Comparison of ENCODE assay signal across 9 cellular contexts in the genomic region with DNA sequence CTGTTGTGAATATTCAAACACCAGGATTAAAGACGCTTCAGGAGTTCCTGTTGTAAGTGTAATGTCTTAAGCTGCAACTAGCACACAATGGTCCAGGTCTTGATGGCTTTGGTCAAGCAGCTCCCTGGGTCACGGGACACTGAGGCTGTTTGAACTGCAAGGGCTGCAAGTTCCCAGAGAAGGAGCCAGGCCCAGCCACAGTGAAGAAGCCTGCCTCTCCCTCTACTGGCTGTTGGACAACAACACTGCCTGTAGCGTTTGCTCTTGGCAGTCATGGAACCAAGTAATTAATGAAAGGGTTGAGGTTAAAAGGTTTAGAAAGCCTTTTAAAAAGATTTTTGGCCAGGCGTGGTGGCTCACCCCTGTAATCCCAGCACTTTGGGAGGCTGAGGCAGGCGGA. TPM values are rescaled to one million over a fixed set of nuclear protein-coding genes. Genes with fewer than 3 reads are reported as not detected.
DNase-seq lines count a peak whose midpoint lies in the region; ATAC-seq and TF ChIP-seq lines count a peak whose summit lies in the region.
"Had no signal": no experiment of that assay in that cellular context is flagged by ENCODE, and none has a peak within 500 bp of the region (broad histone marks: within the 10 kb centered on the region; RNA-seq: fewer than 3 reads in every experiment).

No MANE protein-coding gene starts in this region.

- no peaks in the 10 kb centered on the region for H3K36me3 Mint-ChIP-seq in mesothelial cell of epicardium

- H3F3A ChIP-seq in GM23248 (ENCODE audit: insufficient read depth), result no peaks in the 10 kb centered on the region

- peaks cover 6% of the 10 kb centered on the region; the same call in 1 of the 2 replicates for H3K4me1 ChIP-seq in GM23248 (ENCODE audit: insufficient read depth)
- H3K4me1 ChIP-seq: tibial artery had no signal

- in situ Hi-C loops in GM23248 (cut with MboI), result loop anchor here (25.0 kb wide), 2 partner anchors 277 to 402 kb away; no protein-coding TSS in a partner anchor

- peak; percentile 67 for DNase-seq in GM23248
- peak; percentile 33 for DNase-seq in RKO (ENCODE audit: low spot score)
- peak; percentile 78 for DNase-seq in fibroblast of villous mesenchyme (ENCODE audit: low read depth)
- DNase-seq in retinal pigment epithelial cell (ENCODE audit: low read depth), result peak; percentile 60
- no peak for DNase-seq in mesothelial cell of epicardium (ENCODE audit: low spot score in 2 of 2, unreplicated experiment in 2 of 2)

- H3K27me3 Mint-ChIP-seq in mesothelial cell of epicardium (ENCODE audit: low read depth), result peaks cover 13% of the 10 kb centered on the region

- no peak overlapping the region for H3K27ac ChIP-seq in GM23248
- H3K27ac ChIP-seq: KMS-11, tibial artery had no signal

- TF ChIP-seq CTCF in fibroblast of villous mesenchyme (IDR thresholded peaks at IDR 0.05; ENCODE audit: insufficient read depth, low read depth, low read length), result peak; percentile 82
- TF ChIP-seq CTCF in retinal pigment epithelial cell (conservative IDR thresholded peaks at IDR 0.05; ENCODE audit: low read depth, low read length), result peak; percentile 86
- TF ChIP-seq CTCF in mesothelial cell of epicardium (IDR thresholded peaks at IDR 0.05; ENCODE audit: unreplicated experiment), result no peak

- no peaks in the 10 kb centered on the region for H3K4me1 Mint-ChIP-seq in mesothelial cell of epicardium

- no peak overlapping the region for H3K4me2 ChIP-seq in GM23248 (ENCODE audit: unreplicated experiment)
- H3K4me2 ChIP-seq: KMS-11 had no signal

- no peak overlapping the region for H3K4me3 Mint-ChIP-seq in mesothelial cell of epicardium

- no peaks in the 10 kb centered on the region for H3K9me3 ChIP-seq in GM23248 (ENCODE audit: low read depth)
- H3K9me3 ChIP-seq: tibial artery had no signal

- no peak overlapping the region for H3K27ac Mint-ChIP-seq in mesothelial cell of epicardium

- H3K4me3 ChIP-seq in GM23248, result no peak overlapping the region
- H3K4me3 ChIP-seq in fibroblast of villous mesenchyme (ENCODE audit: low read depth, low read length), result no peak overlapping the region
- no peak overlapping the region for H3K4me3 ChIP-seq in retinal pigment epithelial cell (ENCODE audit: low read length)
- H3K4me3 ChIP-seq: tibial artery had no signal

- H3K79me2 ChIP-seq in GM23248 (ENCODE audit: insufficient read depth), result no peaks in the 10 kb centered on the region

- H2AFZ ChIP-seq in GM23248, result no peak overlapping the region

- no peaks in the 10 kb centered on the region for H4K20me1 ChIP-seq in GM23248 (ENCODE audit: insufficient read depth)

- no peak overlapping the region for H3K9ac ChIP-seq in GM23248
- H3K9ac ChIP-seq: KMS-11 had no signal

- ATAC-seq in HG03378 (IDR thresholded peaks at IDR 0.05; ENCODE audit: unreplicated experiment), result no peak
- ATAC-seq in GM21825 (IDR thresholded peaks at IDR 0.05; ENCODE audit: unreplicated experiment), result no peak

- no peaks in the 10 kb centered on the region for H3K36me3 ChIP-seq in GM23248 (ENCODE audit: low read depth)
- H3K36me3 ChIP-seq: tibial artery had no signal

- no peaks in the 10 kb centered on the region for H3K9me3 Mint-ChIP-seq in mesothelial cell of epicardium

- WGBS in GM23248 (ENCODE audit: low coverage in 1 of 2, low lambda C conversion rate in 2 of 2, missing lambda C conversion rate in 2 of 2), 2 experiments, result 61% methylated on average over 5 of the region's 5 CpGs

- no peaks in the 10 kb centered on the region for H3K9me2 ChIP-seq in GM23248 (ENCODE audit: insufficient read depth)

- H3K27me3 ChIP-seq in GM23248 (replicated peaks; ENCODE audit: insufficient read depth), result no peaks in the 10 kb centered on the region
- H3K27me3 ChIP-seq: tibial artery had no signal

RNA-seq across cellular contexts. Expression of gene GUSB, which starts 31.9 kb away (rescaled TPM):
- total RNA-seq in GM23248 (2014; rRNA removed; shearing (Covaris generic)), result 11.6 and 22.9 TPM in 2 replicates
- 39.7 and 40.3 TPM in 2 replicates for polyA plus RNA-seq in GM23248 (2016; fragmentation: Nextera tagmentation; extraction: Ambion mirVana)
- 13.0 and 22.9 TPM in 2 replicates for total RNA-seq in fibroblast of villous mesenchyme
- total RNA-seq in mesothelial cell of epicardium, result 39.3 to 42.1 TPM (median 39.4 TPM) in 3 replicates

Comparison
In these comparisons a context has a peak if more than half of its experiments do, and no peak if none do; other contexts are left out.
1. DNase-seq: peak in GM23248 (single experiment), RKO (single experiment), fibroblast of villous mesenchyme (single experiment) and retinal pigment epithelial cell (single experiment); none in mesothelial cell of epicardium (0 of 2).